In genomic region chr22:49767355-49768062, GRCh38 we compare ENCODE assay signal across 8 cellular contexts.
DNase-seq lines count a peak whose midpoint lies in the region; ATAC-seq and TF ChIP-seq lines count a peak whose summit lies in the region.

No MANE protein-coding gene starts in this region.

- TF ChIP-seq CTCF in 22Rv1 (IDR thresholded peaks at IDR 0.05) (peak; percentile 81), fibroblast of pulmonary artery (IDR thresholded peaks at IDR 0.05; ENCODE audit: low read length, missing control alignments) (peak; percentile 89)

- intact Hi-C loops in posterior vena cava (cut with DNase I): no loop called here

- peak; percentile 55 for DNase-seq in EL
- DNase-seq in NCI-H1105 treated with DMSO at 0.1 percent for 48 hours (lab: John Stamatoyannopoulos, UW): peak; percentile 53
- peak; percentile 13 to 22 for DNase-seq in activated CD4-positive, alpha-beta T cell treated with anti-CD3 and anti-CD28 coated beads, Interleukin-2, amount 50 U/mL, for 24 hours (ENCODE audit: low read depth in 1 of 2, low spot score in 1 of 2)
- DNase-seq in fibroblast of pulmonary artery (ENCODE audit: low read depth): peak; percentile 73
- peak; percentile 68 for DNase-seq in posterior vena cava (ENCODE audit: low spot score)

- no peak overlapping the region for H3K4me3 ChIP-seq in fibroblast of pulmonary artery (replicated peaks; ENCODE audit: low read depth, low read length)

- no peak for ATAC-seq in GM18511 (IDR thresholded peaks at IDR 0.05; ENCODE audit: unreplicated experiment)
- ATAC-seq in GM19035 (IDR thresholded peaks at IDR 0.05; ENCODE audit: unreplicated experiment): no peak

- no peak overlapping the region for H3K27ac ChIP-seq in 22Rv1

Comparison
In these comparisons a context has a peak if more than half of its experiments do, and no peak if none do; other contexts are left out.
1. DNase-seq: peak in every context shown above with its lines; median percentile 73 in fibroblast of pulmonary artery; 68 in posterior vena cava; 55 in EL; 53 in NCI-H1105 treated with DMSO at 0.1 percent for 48 hours; 18 in activated CD4-positive, alpha-beta T cell treated with anti-CD3 and anti-CD28 coated beads, Interleukin-2, amount 50 U/mL, for 24 hours.